In genomic region chr2:433216-433615, GRCh38 we compare ENCODE assay signal across 32 cellular contexts.
"Had no signal": no experiment of that assay in that cellular context is flagged by ENCODE, and none has a peak within 500 bp of the region (broad histone marks: within the 10 kb centered on the region; RNA-seq: fewer than 3 reads in every experiment).

No MANE protein-coding gene starts in this region.

- H3K36me3 Mint-ChIP-seq: activated CD8-positive, alpha-beta memory T cell treated with anti-CD3 and anti-CD28 coated beads, Interleukin-2, amount 10 ng/mL, durations not matched to agents 7 days and 5 days; activated naive CD8-positive, alpha-beta T cell treated with anti-CD3 and anti-CD28 coated beads, Interleukin-2, amount 10 ng/mL, durations not matched to agents 7 days and 5 days; brain had no signal

- H3K4me1 ChIP-seq: ascending aorta, breast epithelium, esophagus squamous epithelium had no signal

- H3K27me3 ChIP-seq: ascending aorta, breast epithelium, cardiac muscle cell, dorsolateral prefrontal cortex had no signal

- H3K36me3 ChIP-seq: ascending aorta, breast epithelium, cardiac muscle cell, esophagus squamous epithelium had no signal

- H3K4me3 Mint-ChIP-seq: activated CD4-positive, alpha-beta T cell treated with anti-CD3 and anti-CD28 coated beads for 36 hours; activated CD8-positive, alpha-beta memory T cell treated with anti-CD3 and anti-CD28 coated beads, Interleukin-2, amount 10 ng/mL, durations not matched to agents 7 days and 5 days; activated CD8-positive, alpha-beta T cell treated with anti-CD3 and anti-CD28 coated beads for 36 hours; activated naive CD4-positive, alpha-beta T cell treated with anti-CD3 and anti-CD28 coated beads, Interleukin-2, amount 10 ng/mL, durations not matched to agents 7 days and 5 days; activated naive CD8-positive, alpha-beta T cell treated with anti-CD3 and anti-CD28 coated beads, Interleukin-2, amount 10 ng/mL, durations not matched to agents 7 days and 5 days; activated T-cell treated with anti-CD3 and anti-CD28 coated beads, Interleukin-2, amount 50 U/mL, for 24 hours; activated T-cell treated with anti-CD3 and anti-CD28 coated beads, Interleukin-2, amount 50 U/mL, for 72 hours; brain; dendritic cell treated with granulocyte-macrophage colony-stimulating factor and Interleukin-4, amounts not matched to agents 40 ng/mL and 50 ng/mL, for 4 days had no signal

- H3K27me3 Mint-ChIP-seq: activated CD4-positive, alpha-beta T cell treated with anti-CD3 and anti-CD28 coated beads for 36 hours; activated CD8-positive, alpha-beta memory T cell treated with anti-CD3 and anti-CD28 coated beads, Interleukin-2, amount 10 ng/mL, durations not matched to agents 7 days and 5 days; activated CD8-positive, alpha-beta T cell treated with anti-CD3 and anti-CD28 coated beads for 36 hours; activated naive CD8-positive, alpha-beta T cell treated with anti-CD3 and anti-CD28 coated beads, Interleukin-2, amount 10 ng/mL, durations not matched to agents 7 days and 5 days; activated T-cell treated with anti-CD3 and anti-CD28 coated beads, Interleukin-2, amount 50 U/mL, for 24 hours; brain had no signal

- H3K4me3 ChIP-seq: ascending aorta, breast epithelium, cardiac muscle cell, coronary artery, dorsolateral prefrontal cortex, esophagus squamous epithelium had no signal

- ATAC-seq: activated CD4-positive, alpha-beta T cell treated with anti-CD3 and anti-CD28 coated beads for 36 hours; activated CD8-positive, alpha-beta memory T cell treated with anti-CD3 and anti-CD28 coated beads, Interleukin-2, amount 10 ng/mL, durations not matched to agents 7 days and 5 days; activated CD8-positive, alpha-beta T cell treated with anti-CD3 and anti-CD28 coated beads for 36 hours; activated naive CD4-positive, alpha-beta T cell treated with anti-CD3 and anti-CD28 coated beads, Interleukin-2, amount 50 U/mL, for 72 hours; activated T-cell treated with anti-CD3 and anti-CD28 coated beads, Interleukin-2, amount 50 U/mL, for 72 hours had no signal

- H3K27ac ChIP-seq: ascending aorta, breast epithelium, cardiac muscle cell, coronary artery, dorsolateral prefrontal cortex, esophagus squamous epithelium had no signal

- FAIRE-seq: frontal cortex had no signal

- H3K27ac Mint-ChIP-seq: activated CD4-positive, alpha-beta T cell treated with anti-CD3 and anti-CD28 coated beads for 36 hours; activated CD8-positive, alpha-beta memory T cell treated with anti-CD3 and anti-CD28 coated beads, Interleukin-2, amount 10 ng/mL, durations not matched to agents 7 days and 5 days; activated CD8-positive, alpha-beta T cell treated with anti-CD3 and anti-CD28 coated beads for 36 hours; activated naive CD4-positive, alpha-beta T cell treated with anti-CD3 and anti-CD28 coated beads, Interleukin-2, amount 10 ng/mL, durations not matched to agents 7 days and 5 days; activated naive CD4-positive, alpha-beta T cell treated with anti-CD3 and anti-CD28 coated beads, Interleukin-2, amount 50 U/mL, for 72 hours; activated naive CD8-positive, alpha-beta T cell treated with anti-CD3 and anti-CD28 coated beads, Interleukin-2, amount 10 ng/mL, durations not matched to agents 7 days and 5 days; activated T-cell treated with anti-CD3 and anti-CD28 coated beads, Interleukin-2, amount 50 U/mL, for 24 hours; activated T-cell treated with anti-CD3 and anti-CD28 coated beads, Interleukin-2, amount 50 U/mL, for 72 hours; dendritic cell treated with granulocyte-macrophage colony-stimulating factor and Interleukin-4, amounts not matched to agents 40 ng/mL and 50 ng/mL, for 4 days had no signal

- H3K9me3 ChIP-seq: ascending aorta, breast epithelium, esophagus squamous epithelium had no signal

- DNase-seq: activated CD4-positive, alpha-beta T cell treated with anti-CD3 and anti-CD28 coated beads for 36 hours; activated CD4-positive, alpha-beta T cell treated with anti-CD3 and anti-CD28 coated beads, Interleukin-2, amount 50 U/mL, for 1 hour; activated CD4-positive, alpha-beta T cell treated with anti-CD3 and anti-CD28 coated beads, Interleukin-2, amount 50 U/mL, for 48 hours; activated CD4-positive, CD25-positive, alpha-beta regulatory T cell; activated CD4-positive, CD25-positive, alpha-beta regulatory T cell treated with anti-CD3 and anti-CD28 coated beads, Interleukin-2, amount 50 U/mL, for 72 hours; activated CD8-positive, alpha-beta memory T cell treated with anti-CD3 and anti-CD28 coated beads, Interleukin-2, amount 10 ng/mL, durations not matched to agents 7 days and 5 days; activated CD8-positive, alpha-beta memory T cell treated with anti-CD3 and anti-CD28 coated beads, Interleukin-2, amount 50 U/mL, for 4 hours; activated CD8-positive, alpha-beta T cell treated with anti-CD3 and anti-CD28 coated beads for 36 hours; activated gamma-delta T cell; activated naive CD4-positive, alpha-beta T cell; activated naive CD4-positive, alpha-beta T cell treated with anti-CD3 and anti-CD28 coated beads, Interleukin-2, amount 10 ng/mL, durations not matched to agents 7 days and 5 days; activated naive CD8-positive, alpha-beta T cell treated with anti-CD3 and anti-CD28 coated beads, Interleukin-2, amount 10 ng/mL, durations not matched to agents 7 days and 5 days; activated T-cell treated with anti-CD3 and anti-CD28 coated beads for 4 hours; activated T-cell treated with anti-CD3 and anti-CD28 coated beads, Interleukin-2, amount 50 U/mL, for 24 hours; activated T-cell treated with anti-CD3 and anti-CD28 coated beads, Interleukin-2, amount 50 U/mL, for 72 hours; central memory CD4-positive, alpha-beta T cell; cerebellar nuclear complex; dorsolateral prefrontal cortex; effector memory CD4-positive, alpha-beta T cell; erythroblast; esophagus squamous epithelium; head of caudate nucleus; hippocampal formation; T-helper 2 cell had no signal

- H3K9me3 Mint-ChIP-seq: activated naive CD4-positive, alpha-beta T cell treated with anti-CD3 and anti-CD28 coated beads, Interleukin-2, amount 50 U/mL, for 72 hours; activated T-cell treated with anti-CD3 and anti-CD28 coated beads, Interleukin-2, amount 50 U/mL, for 24 hours; activated T-cell treated with anti-CD3 and anti-CD28 coated beads, Interleukin-2, amount 50 U/mL, for 72 hours; dendritic cell treated with granulocyte-macrophage colony-stimulating factor and Interleukin-4, amounts not matched to agents 40 ng/mL and 50 ng/mL, for 4 days had no signal
